10 cellular contexts compared by ENCODE assay signal in the genomic region with DNA sequence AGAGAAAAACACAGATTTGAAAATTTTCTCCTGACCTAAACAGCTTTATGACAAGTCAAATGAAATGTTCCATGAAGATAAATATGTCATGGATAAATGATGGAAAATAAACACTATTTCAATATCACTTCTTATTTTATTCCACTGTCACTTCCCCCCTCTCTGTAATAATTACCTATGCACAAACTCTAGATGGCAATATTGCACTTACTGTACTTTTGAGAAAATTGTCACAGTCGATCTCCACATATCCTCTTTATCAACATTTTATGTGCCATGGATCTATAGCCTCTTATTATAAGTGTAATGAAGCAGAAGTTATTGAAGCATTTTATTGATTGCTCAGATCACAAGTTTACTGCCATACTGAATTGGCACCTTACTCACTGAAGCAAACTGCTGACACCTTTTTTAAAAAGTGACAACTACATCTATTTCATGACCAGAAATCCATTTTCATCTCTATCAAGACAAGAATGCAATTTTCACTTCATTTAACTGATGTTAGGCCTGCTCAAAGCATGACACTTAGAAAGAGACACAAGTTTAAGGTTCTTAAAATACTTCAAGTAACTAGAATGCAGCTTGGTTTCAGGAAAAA.
DNase-seq lines count a peak whose midpoint lies in the region; ATAC-seq and TF ChIP-seq lines count a peak whose summit lies in the region.
"Had no signal": no experiment of that assay in that cellular context is flagged by ENCODE, and none has a peak within 500 bp of the region (broad histone marks: within the 10 kb centered on the region; RNA-seq: fewer than 3 reads in every experiment).

No MANE protein-coding gene starts in this region.

- H3K36me3 ChIP-seq in osteoblast (ENCODE audit: insufficient read depth, low read length): no peaks in the 10 kb centered on the region
- H3K36me3 ChIP-seq: BLaER1 treated with 17β-estradiol and CSF1 and Interleukin-3, amounts not matched to agents 10 nM and 100 nM had no signal

- no peak overlapping the region for H3K27ac ChIP-seq in osteoblast (ENCODE audit: low read depth, low read length)
- H3K27ac ChIP-seq: BLaER1 treated with 17β-estradiol and CSF1 and Interleukin-3, amounts not matched to agents 10 nM and 100 nM had no signal

- no peaks in the 10 kb centered on the region for H3K27me3 ChIP-seq in osteoblast (ENCODE audit: insufficient read depth, low read length)
- H3K27me3 ChIP-seq: BLaER1 treated with 17β-estradiol and CSF1 and Interleukin-3, amounts not matched to agents 10 nM and 100 nM had no signal

- peak; percentile 1 for DNase-seq in NCI-H510A treated with DMSO at 0.1 percent for 48 hours (lab: John Stamatoyannopoulos, UW)
- DNase-seq in NCI-H510A (lab: John Stamatoyannopoulos, UW): no peak
- peak; percentile 52 for DNase-seq in NCI-H1694 (lab: John Stamatoyannopoulos, UW)
- peak; percentile 12 for DNase-seq in astrocyte of the hippocampus (ENCODE audit: low read depth, low spot score)
- no peak for DNase-seq in osteoblast (ENCODE audit: insufficient read length, low spot score, missing footprints)
- no peak for DNase-seq in activated CD8-positive, alpha-beta memory T cell treated with anti-CD3 and anti-CD28 coated beads, Interleukin-2, amount 50 U/mL, for 4 hours
- DNase-seq in iPS-NIHi7 (ENCODE audit: extremely low spot score): no peak
- DNase-seq: NCI-H2029 treated with DMSO at 0.1 percent for 48 hours had no signal

- H3K4me1 ChIP-seq in osteoblast (ENCODE audit: insufficient read depth, low read length): no peaks in the 10 kb centered on the region
- H3K4me1 ChIP-seq: BLaER1 treated with 17β-estradiol and CSF1 and Interleukin-3, amounts not matched to agents 10 nM and 100 nM had no signal

- TF ChIP-seq CTCF in osteoblast (IDR thresholded peaks at IDR 0.05; ENCODE audit: extremely low read depth, low read depth, low read length): peak; percentile 39

- H4K20me1 ChIP-seq in osteoblast (ENCODE audit: insufficient read depth, low read length): no peaks in the 10 kb centered on the region
- H4K20me1 ChIP-seq: BLaER1 treated with 17β-estradiol and CSF1 and Interleukin-3, amounts not matched to agents 10 nM and 100 nM had no signal

- H3K4me3 ChIP-seq in osteoblast (ENCODE audit: insufficient read depth, low read length): no peak overlapping the region
- H3K4me3 ChIP-seq: BLaER1 treated with 17β-estradiol and CSF1 and Interleukin-3, amounts not matched to agents 10 nM and 100 nM had no signal

- no peaks in the 10 kb centered on the region for H3K79me2 ChIP-seq in osteoblast (ENCODE audit: insufficient read depth, low read length)

- no peaks in the 10 kb centered on the region for H3K9me3 ChIP-seq in osteoblast (ENCODE audit: low read depth, low read length)
- H3K9me3 ChIP-seq: BLaER1 treated with 17β-estradiol and CSF1 and Interleukin-3, amounts not matched to agents 10 nM and 100 nM had no signal

- H2AFZ ChIP-seq in osteoblast (ENCODE audit: low read length): no peak overlapping the region

- no peak for ATAC-seq in HG03571 (IDR thresholded peaks at IDR 0.05; ENCODE audit: unreplicated experiment)

- no peak overlapping the region for H3K4me2 ChIP-seq in osteoblast (ENCODE audit: insufficient read depth, low read length)
- H3K4me2 ChIP-seq: BLaER1 treated with 17β-estradiol and CSF1 and Interleukin-3, amounts not matched to agents 10 nM and 100 nM had no signal

Comparison
In these comparisons a context has a peak if more than half of its experiments do, and no peak if none do; other contexts are left out.
1. DNase-seq: peak in NCI-H510A treated with DMSO at 0.1 percent for 48 hours (single experiment), NCI-H1694 (single experiment) and astrocyte of the hippocampus (single experiment); none in NCI-H510A (single experiment), osteoblast (single experiment), activated CD8-positive, alpha-beta memory T cell treated with anti-CD3 and anti-CD28 coated beads, Interleukin-2, amount 50 U/mL, for 4 hours (single experiment) and iPS-NIHi7 (single experiment).